8 cellular contexts compared by ENCODE assay signal in genomic region chr4:113316879-113317278, GRCh38.
A peak's percentile ranks its signal among the peaks of the same experiment; 100 is the strongest.
DNase-seq lines count a peak whose midpoint lies in the region; ATAC-seq and TF ChIP-seq lines count a peak whose summit lies in the region.

No MANE protein-coding gene starts in this region.

- H3K9me3 Mint-ChIP-seq in type B pancreatic cell = no peaks in the 10 kb centered on the region

- no peaks in the 10 kb centered on the region for H3K27me3 Mint-ChIP-seq in type B pancreatic cell

- ATAC-seq in GM19395 (IDR thresholded peaks at IDR 0.05; ENCODE audit: unreplicated experiment) (peak; percentile 96), HG03175 (IDR thresholded peaks at IDR 0.05; ENCODE audit: unreplicated experiment) (peak; percentile 99)

- H3K9me3 ChIP-seq in tibial artery = no peaks in the 10 kb centered on the region

- H3K27me3 ChIP-seq in GM06990 (replicated peaks; ENCODE audit: control insufficient read depth, insufficient read depth, low read length) (no peaks in the 10 kb centered on the region), tibial artery (no peaks in the 10 kb centered on the region)

- no peak for TF ChIP-seq CTCF in GM06990 (IDR thresholded peaks at IDR 0.05; ENCODE audit: insufficient read depth, low read length, poor library complexity, severe bottlenecking)
- TF ChIP-seq CTCF in type B pancreatic cell (conservative IDR thresholded peaks at IDR 0.05) = no peak
- TF ChIP-seq CTCF in tibial artery (IDR thresholded peaks at IDR 0.05) = no peak

- no peak overlapping the region for H3K4me3 ChIP-seq in GM06990 (replicated peaks; ENCODE audit: low read depth, low read length)
- H3K4me3 ChIP-seq in tibial artery = no peak overlapping the region

- DNase-seq in GM06990 (ENCODE audit: extremely low read depth, insufficient read length) = peak; percentile 37
- DNase-seq in cerebellar nuclear complex (lab: John Stamatoyannopoulos, UW) = peak; percentile 47 to 70
- no peak for DNase-seq in type B pancreatic cell (ENCODE audit: extremely low spot score, unreplicated experiment)
- DNase-seq in effector CD8-positive, alpha-beta T cell (lab: John Stamatoyannopoulos, UW) = no peak
- DNase-seq in tibial artery = no peak
- no peak for DNase-seq in activated CD8-positive, alpha-beta memory T cell treated with anti-CD3 and anti-CD28 coated beads, Interleukin-2, amount 50 U/mL, for 4 hours

- H3K4me3 Mint-ChIP-seq in type B pancreatic cell = no peak overlapping the region

- intact Hi-C loops in tibial artery (cut with DNase I; ENCODE audit: low total_unique reads) = no loop called here

- no peak overlapping the region for H3K27ac Mint-ChIP-seq in type B pancreatic cell

- H3K36me3 Mint-ChIP-seq in type B pancreatic cell = no peaks in the 10 kb centered on the region

- H3K36me3 ChIP-seq in GM06990 (ENCODE audit: control insufficient read depth, insufficient read depth, low read length) = no peaks in the 10 kb centered on the region
- no peaks in the 10 kb centered on the region for H3K36me3 ChIP-seq in tibial artery

- H3K4me1 ChIP-seq in tibial artery = no peaks in the 10 kb centered on the region

- H3K27ac ChIP-seq in tibial artery = no peak overlapping the region

- no peaks in the 10 kb centered on the region for H3K4me1 Mint-ChIP-seq in type B pancreatic cell (ENCODE audit: unreplicated experiment)

Comparison
In these comparisons a context has a peak if more than half of its experiments do, and no peak if none do; other contexts are left out.
1. DNase-seq: peak in GM06990 (single experiment) and cerebellar nuclear complex (2 of 2); none in type B pancreatic cell (single experiment), effector CD8-positive, alpha-beta T cell (single experiment), tibial artery (0 of 2) and activated CD8-positive, alpha-beta memory T cell treated with anti-CD3 and anti-CD28 coated beads, Interleukin-2, amount 50 U/mL, for 4 hours (single experiment).